Comparison of ENCODE assay signal across 1 cellular context in genomic region chr4:109682875-109683274, GRCh38.
TF ChIP-seq lines count a peak whose summit lies in the region.

No MANE protein-coding gene starts in this region.

TF ChIP-seq in WTC11, 78 proteins besides CTCF, POLR2A, EP300 and RAD21 (continued from another document):
- TF ChIP-seq ARID4B (CRISPR knock-in tag; IDR thresholded peaks at IDR 0.05; ENCODE audit: borderline replicate concordance) (no peak), IRF1 (CRISPR knock-in tag; IDR thresholded peaks at IDR 0.05) (no peak), RORB (CRISPR knock-in tag; IDR thresholded peaks at IDR 0.05) (no peak), NFATC4 (CRISPR knock-in tag; IDR thresholded peaks at IDR 0.05) (no peak), ERG (CRISPR knock-in tag; IDR thresholded peaks at IDR 0.05) (no peak), ZNF512 (CRISPR knock-in tag; IDR thresholded peaks at IDR 0.05; ENCODE audit: borderline replicate concordance) (no peak), ETV6 (CRISPR knock-in tag; IDR thresholded peaks at IDR 0.05) (no peak), ATF2 (CRISPR knock-in tag; IDR thresholded peaks at IDR 0.05; ENCODE audit: borderline replicate concordance, low read depth) (no peak), STAT6 (CRISPR knock-in tag; conservative IDR thresholded peaks at IDR 0.05; ENCODE audit: low read depth) (no peak), PRRX2 (CRISPR knock-in tag; IDR thresholded peaks at IDR 0.05) (no peak), ESRRA (CRISPR knock-in tag; IDR thresholded peaks at IDR 0.05; ENCODE audit: borderline replicate concordance) (no peak), ATF3 (CRISPR knock-in tag; conservative IDR thresholded peaks at IDR 0.05) (no peak), ZNF416 (CRISPR knock-in tag; IDR thresholded peaks at IDR 0.05) (no peak), ZNF317 (CRISPR knock-in tag; IDR thresholded peaks at IDR 0.05; ENCODE audit: borderline replicate concordance, low read depth) (no peak)
